Comparison of ENCODE assay signal across 1 cellular context in genomic region chr19:16325671-16326400, GRCh38.
TF ChIP-seq lines count a peak whose summit lies in the region.

No MANE protein-coding gene starts in this region.

TF ChIP-seq in GM12878, 131 proteins besides CTCF, POLR2A, EP300 and RAD21 (continued from another document):
- TF ChIP-seq, protein P1, sequence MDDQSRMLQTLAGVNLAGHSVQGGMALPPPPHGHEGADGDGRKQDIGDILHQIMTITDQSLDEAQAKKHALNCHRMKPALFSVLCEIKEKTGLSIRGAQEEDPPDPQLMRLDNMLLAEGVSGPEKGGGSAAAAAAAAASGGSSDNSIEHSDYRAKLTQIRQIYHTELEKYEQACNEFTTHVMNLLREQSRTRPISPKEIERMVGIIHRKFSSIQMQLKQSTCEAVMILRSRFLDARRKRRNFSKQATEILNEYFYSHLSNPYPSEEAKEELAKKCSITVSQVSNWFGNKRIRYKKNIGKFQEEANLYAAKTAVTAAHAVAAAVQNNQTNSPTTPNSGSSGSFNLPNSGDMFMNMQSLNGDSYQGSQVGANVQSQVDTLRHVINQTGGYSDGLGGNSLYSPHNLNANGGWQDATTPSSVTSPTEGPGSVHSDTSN (IDR thresholded peaks at IDR 0.05; ENCODE audit: insufficient replicate concordance, low read depth, low read length) = no peak
- TF ChIP-seq E4F1 (IDR thresholded peaks at IDR 0.05; ENCODE audit: borderline replicate concordance, partially characterized antibody) (no peak), HDAC2 (IDR thresholded peaks at IDR 0.05) (no peak), MYB (IDR thresholded peaks at IDR 0.05; ENCODE audit: borderline replicate concordance, low read depth, low read length) (no peak), ZBTB11 (CRISPR knock-in tag; IDR thresholded peaks at IDR 0.05) (no peak), RFX5 (IDR thresholded peaks at IDR 0.05; ENCODE audit: low read depth, low read length) (no peak), CBFB (IDR thresholded peaks at IDR 0.05; ENCODE audit: low read depth) (no peak), MYC (IDR thresholded peaks at IDR 0.05; ENCODE audit: insufficient read depth, insufficient read length, insufficient replicate concordance, low read length, severe bottlenecking) (no peak), ZBTB4 (CRISPR knock-in tag; IDR thresholded peaks at IDR 0.05) (no peak), SUZ12 (IDR thresholded peaks at IDR 0.05; ENCODE audit: unreplicated experiment) (peak; percentile 30), TBL1XR1 (IDR thresholded peaks at IDR 0.05; ENCODE audit: low read depth, low read length) (no peak), RUNX3 (IDR thresholded peaks at IDR 0.05; ENCODE audit: low read length) (no peak), RBBP5 (conservative IDR thresholded peaks at IDR 0.05) (no peak), BCL11A (IDR thresholded peaks at IDR 0.05; ENCODE audit: low read depth, low read length) (no peak), RB1 (IDR thresholded peaks at IDR 0.05; ENCODE audit: borderline replicate concordance) (peak; percentile 62; the same call in 1 of the 2 replicates), SMARCA5 (IDR thresholded peaks at IDR 0.05) (no peak), ZSCAN29 (IDR thresholded peaks at IDR 0.05) (no peak), CREM (IDR thresholded peaks at IDR 0.05; ENCODE audit: low read depth) (no peak), ZNF622 (IDR thresholded peaks at IDR 0.05) (no peak), NFYA (IDR thresholded peaks at IDR 0.05; ENCODE audit: borderline replicate concordance, low read depth, low read length) (no peak), NRF1 (conservative IDR thresholded peaks at IDR 0.05; ENCODE audit: low read depth, low read length) (no peak), TCF12 (IDR thresholded peaks at IDR 0.05; ENCODE audit: low read depth, low read length) (no peak), LARP7 (IDR thresholded peaks at IDR 0.05) (peak; percentile 54; the same call in 1 of the 2 replicates), EZH2 (IDR thresholded peaks at IDR 0.05; ENCODE audit: borderline replicate concordance, control insufficient read depth, low read depth, low read length) (no peak), PAX8 (IDR thresholded peaks at IDR 0.05) (no peak), RCOR1 (conservative IDR thresholded peaks at IDR 0.05; ENCODE audit: low read depth, low read length) (no peak), HDAC6 (IDR thresholded peaks at IDR 0.05; ENCODE audit: unreplicated experiment) (peak; percentile 72), ZNF384 (IDR thresholded peaks at IDR 0.05; ENCODE audit: borderline replicate concordance, low read depth, low read length) (no peak), NFXL1 (IDR thresholded peaks at IDR 0.05; ENCODE audit: borderline replicate concordance) (no peak)
- TF ChIP-seq, protein P2, sequence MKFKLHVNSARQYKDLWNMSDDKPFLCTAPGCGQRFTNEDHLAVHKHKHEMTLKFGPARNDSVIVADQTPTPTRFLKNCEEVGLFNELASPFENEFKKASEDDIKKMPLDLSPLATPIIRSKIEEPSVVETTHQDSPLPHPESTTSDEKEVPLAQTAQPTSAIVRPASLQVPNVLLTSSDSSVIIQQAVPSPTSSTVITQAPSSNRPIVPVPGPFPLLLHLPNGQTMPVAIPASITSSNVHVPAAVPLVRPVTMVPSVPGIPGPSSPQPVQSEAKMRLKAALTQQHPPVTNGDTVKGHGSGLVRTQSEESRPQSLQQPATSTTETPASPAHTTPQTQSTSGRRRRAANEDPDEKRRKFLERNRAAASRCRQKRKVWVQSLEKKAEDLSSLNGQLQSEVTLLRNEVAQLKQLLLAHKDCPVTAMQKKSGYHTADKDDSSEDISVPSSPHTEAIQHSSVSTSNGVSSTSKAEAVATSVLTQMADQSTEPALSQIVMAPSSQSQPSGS (IDR thresholded peaks at IDR 0.05; ENCODE audit: low read length) = no peak
- TF ChIP-seq, protein P3, sequence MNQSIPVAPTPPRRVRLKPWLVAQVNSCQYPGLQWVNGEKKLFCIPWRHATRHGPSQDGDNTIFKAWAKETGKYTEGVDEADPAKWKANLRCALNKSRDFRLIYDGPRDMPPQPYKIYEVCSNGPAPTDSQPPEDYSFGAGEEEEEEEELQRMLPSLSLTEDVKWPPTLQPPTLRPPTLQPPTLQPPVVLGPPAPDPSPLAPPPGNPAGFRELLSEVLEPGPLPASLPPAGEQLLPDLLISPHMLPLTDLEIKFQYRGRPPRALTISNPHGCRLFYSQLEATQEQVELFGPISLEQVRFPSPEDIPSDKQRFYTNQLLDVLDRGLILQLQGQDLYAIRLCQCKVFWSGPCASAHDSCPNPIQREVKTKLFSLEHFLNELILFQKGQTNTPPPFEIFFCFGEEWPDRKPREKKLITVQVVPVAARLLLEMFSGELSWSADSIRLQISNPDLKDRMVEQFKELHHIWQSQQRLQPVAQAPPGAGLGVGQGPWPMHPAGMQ (IDR thresholded peaks at IDR 0.05; ENCODE audit: borderline replicate concordance) = no peak
- TF ChIP-seq, protein P4, sequence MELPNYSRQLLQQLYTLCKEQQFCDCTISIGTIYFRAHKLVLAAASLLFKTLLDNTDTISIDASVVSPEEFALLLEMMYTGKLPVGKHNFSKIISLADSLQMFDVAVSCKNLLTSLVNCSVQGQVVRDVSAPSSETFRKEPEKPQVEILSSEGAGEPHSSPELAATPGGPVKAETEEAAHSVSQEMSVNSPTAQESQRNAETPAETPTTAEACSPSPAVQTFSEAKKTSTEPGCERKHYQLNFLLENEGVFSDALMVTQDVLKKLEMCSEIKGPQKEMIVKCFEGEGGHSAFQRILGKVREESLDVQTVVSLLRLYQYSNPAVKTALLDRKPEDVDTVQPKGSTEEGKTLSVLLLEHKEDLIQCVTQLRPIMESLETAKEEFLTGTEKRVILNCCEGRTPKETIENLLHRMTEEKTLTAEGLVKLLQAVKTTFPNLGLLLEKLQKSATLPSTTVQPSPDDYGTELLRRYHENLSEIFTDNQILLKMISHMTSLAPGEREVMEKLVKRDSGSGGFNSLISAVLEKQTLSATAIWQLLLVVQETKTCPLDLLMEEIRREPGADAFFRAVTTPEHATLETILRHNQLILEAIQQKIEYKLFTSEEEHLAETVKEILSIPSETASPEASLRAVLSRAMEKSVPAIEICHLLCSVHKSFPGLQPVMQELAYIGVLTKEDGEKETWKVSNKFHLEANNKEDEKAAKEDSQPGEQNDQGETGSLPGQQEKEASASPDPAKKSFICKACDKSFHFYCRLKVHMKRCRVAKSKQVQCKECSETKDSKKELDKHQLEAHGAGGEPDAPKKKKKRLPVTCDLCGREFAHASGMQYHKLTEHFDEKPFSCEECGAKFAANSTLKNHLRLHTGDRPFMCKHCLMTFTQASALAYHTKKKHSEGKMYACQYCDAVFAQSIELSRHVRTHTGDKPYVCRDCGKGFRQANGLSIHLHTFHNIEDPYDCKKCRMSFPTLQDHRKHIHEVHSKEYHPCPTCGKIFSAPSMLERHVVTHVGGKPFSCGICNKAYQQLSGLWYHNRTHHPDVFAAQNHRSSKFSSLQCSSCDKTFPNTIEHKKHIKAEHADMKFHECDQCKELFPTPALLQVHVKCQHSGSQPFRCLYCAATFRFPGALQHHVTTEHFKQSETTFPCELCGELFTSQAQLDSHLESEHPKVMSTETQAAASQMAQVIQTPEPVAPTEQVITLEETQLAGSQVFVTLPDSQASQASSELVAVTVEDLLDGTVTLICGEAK (IDR thresholded peaks at IDR 0.05; ENCODE audit: borderline replicate concordance) = no peak
- TF ChIP-seq, protein P5, sequence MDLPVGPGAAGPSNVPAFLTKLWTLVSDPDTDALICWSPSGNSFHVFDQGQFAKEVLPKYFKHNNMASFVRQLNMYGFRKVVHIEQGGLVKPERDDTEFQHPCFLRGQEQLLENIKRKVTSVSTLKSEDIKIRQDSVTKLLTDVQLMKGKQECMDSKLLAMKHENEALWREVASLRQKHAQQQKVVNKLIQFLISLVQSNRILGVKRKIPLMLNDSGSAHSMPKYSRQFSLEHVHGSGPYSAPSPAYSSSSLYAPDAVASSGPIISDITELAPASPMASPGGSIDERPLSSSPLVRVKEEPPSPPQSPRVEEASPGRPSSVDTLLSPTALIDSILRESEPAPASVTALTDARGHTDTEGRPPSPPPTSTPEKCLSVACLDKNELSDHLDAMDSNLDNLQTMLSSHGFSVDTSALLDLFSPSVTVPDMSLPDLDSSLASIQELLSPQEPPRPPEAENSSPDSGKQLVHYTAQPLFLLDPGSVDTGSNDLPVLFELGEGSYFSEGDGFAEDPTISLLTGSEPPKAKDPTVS (IDR thresholded peaks at IDR 0.05; ENCODE audit: low read depth, low read length) = no peak
- TF ChIP-seq, protein P6, sequence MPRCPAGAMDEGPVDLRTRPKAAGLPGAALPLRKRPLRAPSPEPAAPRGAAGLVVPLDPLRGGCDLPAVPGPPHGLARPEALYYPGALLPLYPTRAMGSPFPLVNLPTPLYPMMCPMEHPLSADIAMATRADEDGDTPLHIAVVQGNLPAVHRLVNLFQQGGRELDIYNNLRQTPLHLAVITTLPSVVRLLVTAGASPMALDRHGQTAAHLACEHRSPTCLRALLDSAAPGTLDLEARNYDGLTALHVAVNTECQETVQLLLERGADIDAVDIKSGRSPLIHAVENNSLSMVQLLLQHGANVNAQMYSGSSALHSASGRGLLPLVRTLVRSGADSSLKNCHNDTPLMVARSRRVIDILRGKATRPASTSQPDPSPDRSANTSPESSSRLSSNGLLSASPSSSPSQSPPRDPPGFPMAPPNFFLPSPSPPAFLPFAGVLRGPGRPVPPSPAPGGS (IDR thresholded peaks at IDR 0.05; ENCODE audit: borderline replicate concordance, insufficient read depth, low read depth, low read length, poor library complexity, severe bottlenecking) = no peak
